In genomic region chr1:54640863-54641836, GRCh38 we compare ENCODE assay signal across 21 cellular contexts. TPM values are rescaled to one million over a fixed set of nuclear protein-coding genes. Genes with fewer than 3 reads are reported as not detected.
"Had no signal": no experiment of that assay in that cellular context is flagged by ENCODE, and none has a peak within 500 bp of the region (broad histone marks: within the 10 kb centered on the region; RNA-seq: fewer than 3 reads in every experiment).

MROH7 (plus strand) TSS chr1:54641786; CDS start chr1:54652927, 11,141 bp downstream.

- H3K27me3 ChIP-seq: body of pancreas, heart left ventricle, neutrophil, upper lobe of right lung had no signal

- DNase-seq: activated B cell treated with CpG ODN at 0.5 μM for 24 hours; activated CD4-positive, alpha-beta T cell treated with anti-CD3 and anti-CD28 coated beads for 48 hours; activated CD8-positive, alpha-beta T cell treated with anti-CD3 and anti-CD28 coated beads for 36 hours; activated gamma-delta T cell; activated T-cell treated with anti-CD3 and anti-CD28 coated beads, Interleukin-2, amount 50 U/mL, for 72 hours; amniotic stem cell; body of pancreas; effector memory CD8-positive, alpha-beta T cell; heart left ventricle; naive thymus-derived CD8-positive, alpha-beta T cell; stimulated activated CD4-positive, alpha-beta T cell treated with anti-CD3 and anti-CD28 coated beads, Interleukin-15, amount 100 ng/mL, for 24 hours; stimulated activated CD4-positive, alpha-beta T cell treated with anti-CD3 and anti-CD28 coated beads, Interleukin-4, amount 100 ng/mL, for 1 hour; stimulated activated naive B cell treated with anti-CD40 and anti-IgM and Interleukin-4, amounts not matched to agents 10 μg/mL and 1 μg/mL and 100 μg/mL, for 72 hours; upper lobe of right lung had no signal

- H3K4me3 Mint-ChIP-seq: activated B cell treated with CpG ODN at 0.5 μM for 24 hours; activated CD8-positive, alpha-beta T cell treated with anti-CD3 and anti-CD28 coated beads for 36 hours; activated naive CD8-positive, alpha-beta T cell; activated T-cell treated with anti-CD3 and anti-CD28 coated beads, Interleukin-2, amount 50 U/mL, for 72 hours; effector memory CD8-positive, alpha-beta T cell; naive thymus-derived CD8-positive, alpha-beta T cell; stimulated activated naive B cell treated with anti-CD40 and anti-IgM and Interleukin-4, amounts not matched to agents 10 μg/mL and 1 μg/mL and 100 μg/mL, for 72 hours had no signal

- H3K4me3 ChIP-seq: body of pancreas, heart left ventricle, upper lobe of right lung had no signal

- H3K4me1 Mint-ChIP-seq: activated B cell treated with CpG ODN at 0.5 μM for 24 hours; naive thymus-derived CD8-positive, alpha-beta T cell; stimulated activated naive B cell treated with anti-CD40 and anti-IgM and Interleukin-4, amounts not matched to agents 10 μg/mL and 1 μg/mL and 100 μg/mL, for 72 hours had no signal

- ATAC-seq: activated CD8-positive, alpha-beta T cell treated with anti-CD3 and anti-CD28 coated beads for 36 hours; activated T-cell treated with anti-CD3 and anti-CD28 coated beads, Interleukin-2, amount 50 U/mL, for 72 hours; body of pancreas; effector memory CD8-positive, alpha-beta T cell; heart left ventricle; left lobe of liver; naive thymus-derived CD8-positive, alpha-beta T cell; stimulated activated naive B cell treated with anti-CD40 and anti-IgM and Interleukin-4, amounts not matched to agents 10 μg/mL and 1 μg/mL and 100 μg/mL, for 72 hours; upper lobe of right lung had no signal

- H3K36me3 ChIP-seq: heart left ventricle, neutrophil, upper lobe of right lung had no signal

- H3K27ac ChIP-seq: body of pancreas, heart left ventricle, neutrophil, upper lobe of right lung had no signal

- FAIRE-seq: frontal cortex, islet of Langerhans, TTC549 had no signal

- H3K27ac Mint-ChIP-seq: activated B cell treated with CpG ODN at 0.5 μM for 24 hours; activated CD8-positive, alpha-beta T cell treated with anti-CD3 and anti-CD28 coated beads for 36 hours; activated naive CD8-positive, alpha-beta T cell; activated T-cell treated with anti-CD3 and anti-CD28 coated beads, Interleukin-2, amount 50 U/mL, for 72 hours; effector memory CD8-positive, alpha-beta T cell; naive thymus-derived CD8-positive, alpha-beta T cell; stimulated activated naive B cell treated with anti-CD40 and anti-IgM and Interleukin-4, amounts not matched to agents 10 μg/mL and 1 μg/mL and 100 μg/mL, for 72 hours had no signal

- H3K9me3 ChIP-seq: body of pancreas, neutrophil had no signal

- H3K4me1 ChIP-seq: body of pancreas, upper lobe of right lung had no signal

- H3K36me3 Mint-ChIP-seq: activated naive CD8-positive, alpha-beta T cell had no signal

RNA-seq across cellular contexts. Expression of gene MROH7, which starts in this region (rescaled TPM):
- total RNA-seq: activated B cell treated with CpG ODN at 0.5 μM for 24 hours, renal cortical epithelial cell had no signal
